In genomic region chr14:100656996-100657395, GRCh38 we compare ENCODE assay signal across 21 cellular contexts.
DNase-seq lines count a peak whose midpoint lies in the region; ATAC-seq, FAIRE-seq and TF ChIP-seq lines count a peak whose summit lies in the region.
"Had no signal": no experiment of that assay in that cellular context is flagged by ENCODE, and none has a peak within 500 bp of the region (broad histone marks: within the 10 kb centered on the region; RNA-seq: fewer than 3 reads in every experiment).

No MANE protein-coding gene starts in this region.

- H3K4me1 Mint-ChIP-seq in neural progenitor cell: peaks cover 43% of the 10 kb centered on the region

- TF ChIP-seq RAD21 in HepG2 (CRISPR knock-in tag; IDR thresholded peaks at IDR 0.05) (no peak), K562 (CRISPR knock-in tag; conservative IDR thresholded peaks at IDR 0.05 in 1 of 2, IDR thresholded peaks at IDR 0.05 in 1 of 2) (no peak)

- FAIRE-seq in HepG2 (lab: Jason Lieb, UNC) (no peak), K562 (lab: Jason Lieb, UNC) (no peak)
- FAIRE-seq: G401.6, GM12878, GM19239, H1 had no signal

- BruUV-seq in HepG2 (replicated peaks; lab: Mats Ljungman, UMichigan) (no TSS peak), K562 (replicated peaks; lab: Mats Ljungman, UMichigan) (no TSS peak)

- H3K36me3 ChIP-seq in HepG2 (replicated peaks in 1 of 2; ENCODE audit: control insufficient read depth in 1 of 2, insufficient read depth in 2 of 2, low read length in 2 of 2): no peaks in the 10 kb centered on the region
- H3K36me3 ChIP-seq in right lobe of liver: no peaks in the 10 kb centered on the region
- H3K36me3 ChIP-seq in K562 (ENCODE audit: control insufficient read depth, insufficient read depth, low read length): no peaks in the 10 kb centered on the region
- no peaks in the 10 kb centered on the region for H3K36me3 ChIP-seq in neural progenitor cell

- POLR2A ChIA-PET in HepG2 (lab: Yijun Ruan, JAX): no interaction called here
- POLR2A ChIA-PET in K562 (lab: Yijun Ruan, JAX): interaction anchor here (1.5 kb wide), 1 partner anchor 271 kb away, joined by 4 read pairs; no protein-coding TSS in a partner anchor

- WGBS in HepG2 (ENCODE audit: low lambda C conversion rate): 67% methylated on average over 15 of the region's 15 CpGs
- WGBS in right lobe of liver (ENCODE audit: insufficient coverage, low coverage, low lambda C conversion rate, missing lambda C conversion rate): 79% methylated on average over 13 of the region's 15 CpGs
- WGBS in K562 (ENCODE audit: insufficient coverage, low coverage, missing lambda C conversion rate): 72% methylated on average over 11 of the region's 15 CpGs

- intact Hi-C loops in HepG2 (cut with micrococcal nuclease; ENCODE audit: unreplicated experiment): no loop called here
- intact Hi-C loops in right lobe of liver (cut with DNase I): loop anchor here (5.0 to 10.0 kb wide), 4 partner anchors 122 to 275 kb away; no protein-coding TSS in a partner anchor
- intact Hi-C loops in K562 (cut with micrococcal nuclease): no loop called here

- H3K79me2 ChIP-seq in HepG2 (ENCODE audit: insufficient read depth, low read length): no peaks in the 10 kb centered on the region
- no peaks in the 10 kb centered on the region for H3K79me2 ChIP-seq in K562 (ENCODE audit: control insufficient read depth, insufficient read depth, low read length)
- H3K79me2 ChIP-seq in neural progenitor cell (ENCODE audit: low read depth): no peaks in the 10 kb centered on the region

- no peak overlapping the region for H3K27ac ChIP-seq in HepG2 (ENCODE audit: extremely low read length, insufficient read depth, low read length)
- no peak overlapping the region for H3K27ac ChIP-seq in right lobe of liver
- H3K27ac ChIP-seq in K562 (ENCODE audit: extremely low read depth, low read depth, low read length): no peak overlapping the region
- H3K27ac ChIP-seq in neural progenitor cell: no peak overlapping the region
- H3K27ac ChIP-seq: C4-2B, GM23248 had no signal

- H2AFZ ChIP-seq in HepG2 (ENCODE audit: low read length) (no peak overlapping the region), K562 (ENCODE audit: low read depth, low read length) (peak overlapping the region; percentile 23; the same call in 1 of the 2 replicates), neural progenitor cell (replicated peaks) (no peak overlapping the region)
- H2AFZ ChIP-seq: GM23248 had no signal

- DNase-seq in HepG2 (ENCODE audit: low spot score) (no peak), right lobe of liver (no peak), K562 (ENCODE audit: extremely low read depth in 1 of 4, low spot score in 3 of 4) (no peak), neural progenitor cell (ENCODE audit: low spot score) (no peak), putamen (ENCODE audit: low spot score) (peak; percentile 37), NCI-H1105 treated with DMSO at 0.1 percent for 48 hours (lab: John Stamatoyannopoulos, UW) (no peak)
- DNase-seq in stimulated activated CD8-positive, alpha-beta memory T cell treated with anti-CD3 and anti-CD28 coated beads, Interleukin-4, amount 100 ng/mL, for 48 hours: no peak
- DNase-seq: Caco-2; CD4-positive, CD25-positive, alpha-beta regulatory T cell; CD8-positive, alpha-beta T cell; DMS153; DND-41; GM23248; H7; HCEC 1CT had no signal

- CTCF ChIA-PET in HepG2 (lab: Yijun Ruan, JAX; ENCODE audit: low intra/inter-chr PET ratio, low total read pairs) (no interaction called here), K562 (lab: Yijun Ruan, JAX; ENCODE audit: low intra/inter-chr PET ratio) (no interaction called here)

- peak overlapping the region; percentile 78 for H3K27ac Mint-ChIP-seq in neural progenitor cell
- H3K27ac Mint-ChIP-seq: CD8-positive, alpha-beta T cell had no signal

- peaks cover 27% of the 10 kb centered on the region for H3F3A ChIP-seq in neural progenitor cell (ENCODE audit: low read depth)

- no peaks in the 10 kb centered on the region for H4K20me1 ChIP-seq in HepG2 (ENCODE audit: insufficient read depth, low read length)
- H4K20me1 ChIP-seq in K562 (replicated peaks; ENCODE audit: control insufficient read depth, insufficient read depth, low read length): no peaks in the 10 kb centered on the region
- no peaks in the 10 kb centered on the region for H4K20me1 ChIP-seq in neural progenitor cell (ENCODE audit: low read depth)

- H3K9me1 ChIP-seq in K562 (ENCODE audit: control insufficient read depth, insufficient read depth, low read length): no peaks in the 10 kb centered on the region

- no peak for ATAC-seq in HepG2
- ATAC-seq in right lobe of liver: no peak
- no peak for ATAC-seq in K562
- ATAC-seq in HG03135 (IDR thresholded peaks at IDR 0.05; ENCODE audit: unreplicated experiment): no peak
- ATAC-seq: CD8-positive, alpha-beta T cell; GM12878 had no signal

- H3K4me1 ChIP-seq in HepG2 (ENCODE audit: insufficient read depth, low read length) (peaks cover 71% of the 10 kb centered on the region), right lobe of liver (peaks cover 0 to 19% (median 3%) of the 10 kb centered on the region in 4 donors), K562 (replicated peaks in 1 of 2; ENCODE audit: control insufficient read depth in 2 of 2, insufficient read depth in 2 of 2, low read length in 2 of 2) (peaks cover 7 to 40% of the 10 kb centered on the region in 2 experiments; a peak in 3 of 5 replicates), neural progenitor cell (peaks cover 40% of the 10 kb centered on the region)
- H3K4me1 ChIP-seq: Caco-2 had no signal

- TF ChIP-seq EP300 in HepG2 (IDR thresholded peaks at IDR 0.05; ENCODE audit: low read depth in 2 of 2, low read length in 2 of 2) (no peak), HepG2 (CRISPR knock-in tag; IDR thresholded peaks at IDR 0.05; ENCODE audit: borderline replicate concordance) (no peak), K562 (IDR thresholded peaks at IDR 0.05; ENCODE audit: low read length) (no peak)

- H3K36me3 Mint-ChIP-seq in neural progenitor cell: no peaks in the 10 kb centered on the region
- H3K36me3 Mint-ChIP-seq: CD4-positive, CD25-positive, alpha-beta regulatory T cell; CD8-positive, alpha-beta T cell had no signal

- H3K9ac ChIP-seq in HepG2 (ENCODE audit: insufficient read depth, low read depth, low read length) (no peak overlapping the region), K562 (ENCODE audit: insufficient read depth in 1 of 2, low read depth in 2 of 2, low read length in 2 of 2) (no peak overlapping the region), neural progenitor cell (no peak overlapping the region)
- H3K9ac ChIP-seq: GM23248 had no signal

- H3K4me3 ChIP-seq in HepG2 (replicated peaks in 1 of 3; ENCODE audit: insufficient read depth in 1 of 3, low read depth in 2 of 3, low read length in 3 of 3) (no peak overlapping the region), right lobe of liver (no peak overlapping the region), K562 (no peak overlapping the region), neural progenitor cell (no peak overlapping the region)
- H3K4me3 ChIP-seq: GM12878, GM23248 had no signal

- H3K9me3 Mint-ChIP-seq in neural progenitor cell: no peaks in the 10 kb centered on the region
- H3K9me3 Mint-ChIP-seq: CD4-positive, CD25-positive, alpha-beta regulatory T cell; CD8-positive, alpha-beta T cell had no signal

- peaks cover 20% of the 10 kb centered on the region for H3K27me3 Mint-ChIP-seq in neural progenitor cell (ENCODE audit: insufficient read depth, low read depth)

- in situ Hi-C loops in HepG2 (cut with HindIII; ENCODE audit: extremely low pct_ligation_motif_present, low pct_unique_long_range_greater_than_20kb) (no loop called here), K562 (cut with MboI) (no loop called here)

- TF ChIP-seq CTCF in HepG2 (CRISPR knock-in tag; IDR thresholded peaks at IDR 0.05) (no peak), right lobe of liver (IDR thresholded peaks at IDR 0.05) (no peak), K562 (IDR thresholded peaks at IDR 0.05 in 2 of 3, conservative IDR thresholded peaks at IDR 0.05 in 1 of 3; ENCODE audit: insufficient read depth in 2 of 3, low read depth in 1 of 3, low read length in 3 of 3) (no peak), neural progenitor cell (IDR thresholded peaks at IDR 0.05) (no peak)

- no peak for TF ChIP-seq POLR2A in HepG2 (IDR thresholded peaks at IDR 0.05; ENCODE audit: insufficient read depth in 1 of 2, low read depth in 2 of 2, low read length in 2 of 2)
- no peak for TF ChIP-seq POLR2A in right lobe of liver (IDR thresholded peaks at IDR 0.05)
- no peak for TF ChIP-seq POLR2A in K562 (conservative IDR thresholded peaks at IDR 0.05)

- H3K27me3 ChIP-seq in HepG2 (ENCODE audit: control insufficient read depth in 1 of 2, insufficient read depth in 2 of 2, low read length in 2 of 2): peaks cover 0 to 37% of the 10 kb centered on the region in 2 experiments; a peak in 3 of 5 replicates
- H3K27me3 ChIP-seq in right lobe of liver: no peaks in the 10 kb centered on the region
- no peaks in the 10 kb centered on the region; a peak in 1 of 5 replicates for H3K27me3 ChIP-seq in K562 (ENCODE audit: control insufficient read depth in 2 of 2, insufficient read depth in 2 of 2, low read length in 2 of 2)
- H3K27me3 ChIP-seq in neural progenitor cell: no peaks in the 10 kb centered on the region

- H3K4me2 ChIP-seq in HepG2 (ENCODE audit: low read depth, low read length) (no peak overlapping the region), K562 (ENCODE audit: insufficient read depth, low read length) (no peak overlapping the region), neural progenitor cell (no peak overlapping the region)

- no peaks in the 10 kb centered on the region for H3K9me3 ChIP-seq in HepG2 (ENCODE audit: low read length)
- no peaks in the 10 kb centered on the region for H3K9me3 ChIP-seq in right lobe of liver
- H3K9me3 ChIP-seq in K562 (replicated peaks; ENCODE audit: control insufficient read depth, insufficient read depth, low read depth, low read length): no peaks in the 10 kb centered on the region
- no peaks in the 10 kb centered on the region for H3K9me3 ChIP-seq in neural progenitor cell (ENCODE audit: low read depth)
- H3K9me3 ChIP-seq: Caco-2 had no signal

- H3K4me3 Mint-ChIP-seq in neural progenitor cell: no peak overlapping the region
- H3K4me3 Mint-ChIP-seq: CD4-positive, CD25-positive, alpha-beta regulatory T cell; CD8-positive, alpha-beta T cell had no signal

TF ChIP-seq in HepG2, 621 proteins besides CTCF, POLR2A, EP300 and RAD21 (continues in another document):
- TF ChIP-seq ZFP62 (CRISPR knock-in tag; IDR thresholded peaks at IDR 0.05) (no peak), FIP1L1 (IDR thresholded peaks at IDR 0.05; ENCODE audit: borderline replicate concordance, insufficient read depth, low read depth, low read length) (no peak), NFKBIZ (CRISPR knock-in tag; IDR thresholded peaks at IDR 0.05) (no peak)

Comparison
In these comparisons a context has a peak if more than half of its experiments do, and no peak if none do; other contexts are left out.
1. intact Hi-C loops: an anchor here in right lobe of liver (5.0 to 10.0 kb wide); none called in HepG2 and K562.